2 cellular contexts compared by ENCODE assay signal in the genomic region with DNA sequence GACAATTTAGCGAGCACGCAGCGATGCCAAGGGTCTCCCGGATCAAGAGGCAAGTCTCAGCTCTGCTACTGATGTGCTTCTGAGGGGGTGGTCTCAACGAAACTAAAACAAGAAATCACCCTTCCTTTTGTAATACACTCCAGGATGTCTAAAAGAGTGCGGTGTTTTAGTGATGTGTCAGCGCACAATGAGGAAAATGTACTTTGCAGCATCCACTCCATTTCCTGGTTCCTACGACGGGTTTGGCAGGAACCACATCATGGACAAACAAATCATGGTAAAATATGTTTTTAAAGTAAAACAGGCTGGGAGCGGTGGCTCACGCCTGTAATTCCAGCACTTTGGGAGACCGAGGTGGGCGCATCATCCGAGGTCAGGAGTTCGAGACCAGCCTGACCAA.
TF ChIP-seq lines count a peak whose summit lies in the region.

No MANE protein-coding gene starts in this region.

TF ChIP-seq in IMR-90, 13 proteins besides CTCF, POLR2A, EP300 and RAD21:
- TF ChIP-seq RFX5 (IDR thresholded peaks at IDR 0.05; ENCODE audit: low read depth, low read length) (no peak), CEBPB (IDR thresholded peaks at IDR 0.05; ENCODE audit: low read depth, low read length) (no peak), FOS (IDR thresholded peaks at IDR 0.05; ENCODE audit: low read depth, low read length) (no peak), USF2 (IDR thresholded peaks at IDR 0.05; ENCODE audit: low read depth, low read length) (no peak), BHLHE40 (IDR thresholded peaks at IDR 0.05; ENCODE audit: low read depth, low read length) (no peak), RCOR1 (IDR thresholded peaks at IDR 0.05; ENCODE audit: insufficient replicate concordance, low read length) (no peak), NFE2L2 (IDR thresholded peaks at IDR 0.05; ENCODE audit: low read depth, low read length) (no peak), MAFK (IDR thresholded peaks at IDR 0.05; ENCODE audit: low read depth, low read length) (no peak), MXI1 (IDR thresholded peaks at IDR 0.05; ENCODE audit: borderline replicate concordance, low read depth, low read length) (no peak), CHD1 (IDR thresholded peaks at IDR 0.05; ENCODE audit: low read depth, low read length) (no peak), SMC3 (IDR thresholded peaks at IDR 0.05; ENCODE audit: low read depth, low read length) (no peak), MAZ (IDR thresholded peaks at IDR 0.05; ENCODE audit: borderline replicate concordance, low read depth, low read length) (no peak)
- TF ChIP-seq, protein P1, sequence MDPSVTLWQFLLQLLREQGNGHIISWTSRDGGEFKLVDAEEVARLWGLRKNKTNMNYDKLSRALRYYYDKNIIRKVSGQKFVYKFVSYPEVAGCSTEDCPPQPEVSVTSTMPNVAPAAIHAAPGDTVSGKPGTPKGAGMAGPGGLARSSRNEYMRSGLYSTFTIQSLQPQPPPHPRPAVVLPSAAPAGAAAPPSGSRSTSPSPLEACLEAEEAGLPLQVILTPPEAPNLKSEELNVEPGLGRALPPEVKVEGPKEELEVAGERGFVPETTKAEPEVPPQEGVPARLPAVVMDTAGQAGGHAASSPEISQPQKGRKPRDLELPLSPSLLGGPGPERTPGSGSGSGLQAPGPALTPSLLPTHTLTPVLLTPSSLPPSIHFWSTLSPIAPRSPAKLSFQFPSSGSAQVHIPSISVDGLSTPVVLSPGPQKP (IDR thresholded peaks at IDR 0.05; ENCODE audit: borderline replicate concordance, low read depth, low read length): no peak
TF ChIP-seq in IMR-90: peak in this region for 0.

TF ChIP-seq in endothelial cell of umbilical vein, 7 proteins besides CTCF, POLR2A, EP300 and RAD21:
- no peak for TF ChIP-seq EZH2 (IDR thresholded peaks at IDR 0.05; ENCODE audit: borderline replicate concordance, low read depth, low read length, severe bottlenecking)
- TF ChIP-seq, protein P2, sequence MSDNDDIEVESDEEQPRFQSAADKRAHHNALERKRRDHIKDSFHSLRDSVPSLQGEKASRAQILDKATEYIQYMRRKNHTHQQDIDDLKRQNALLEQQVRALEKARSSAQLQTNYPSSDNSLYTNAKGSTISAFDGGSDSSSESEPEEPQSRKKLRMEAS (IDR thresholded peaks at IDR 0.05; ENCODE audit: insufficient read depth, insufficient read length): no peak
- no peak for TF ChIP-seq GATA2 (IDR thresholded peaks at IDR 0.05; ENCODE audit: insufficient read depth, insufficient read length, low read depth, low read length)
- no peak for TF ChIP-seq JUN (IDR thresholded peaks at IDR 0.05; ENCODE audit: borderline replicate concordance, insufficient read depth, insufficient read length, low read depth)
- TF ChIP-seq POLR2AphosphoS5 (IDR thresholded peaks at IDR 0.05; ENCODE audit: insufficient read depth, low read depth, low read length): no peak
- TF ChIP-seq MYC (IDR thresholded peaks at IDR 0.05; ENCODE audit: low read depth, low read length): no peak
- TF ChIP-seq FOS (IDR thresholded peaks at IDR 0.05; ENCODE audit: borderline replicate concordance, insufficient read depth, low read length): no peak
